In the genomic region with DNA sequence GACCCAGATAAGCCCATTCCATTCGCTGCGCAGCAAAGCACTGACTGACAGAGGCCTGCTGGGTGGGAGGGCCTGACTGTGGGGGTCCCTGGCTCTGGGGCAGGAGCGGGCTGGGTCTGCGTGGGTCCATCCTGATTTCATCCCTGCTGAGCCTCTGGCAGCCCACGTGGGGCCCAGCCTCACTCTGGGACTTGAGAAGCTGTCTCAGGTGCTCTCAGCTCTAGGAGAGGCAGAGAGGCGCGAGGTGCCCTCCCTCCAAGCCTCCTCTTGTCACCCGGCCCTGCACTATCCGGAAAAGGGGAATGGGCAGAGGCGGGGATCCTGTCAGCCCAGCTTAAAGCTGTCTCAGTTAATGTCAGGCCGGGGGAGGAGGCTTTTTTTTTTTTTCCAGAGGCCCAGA, we compare ENCODE assay signal across 8 cellular contexts. TPM values are rescaled to one million over a fixed set of nuclear protein-coding genes. Genes with fewer than 3 reads are reported as not detected.
DNase-seq lines count a peak whose midpoint lies in the region; ATAC-seq and TF ChIP-seq lines count a peak whose summit lies in the region.

No MANE protein-coding gene starts in this region.

- CTCF ChIA-PET in AG04449 (lab: Yijun Ruan, JAX): interaction anchor here (1.0 to 3.6 kb wide), 7 partner anchors 9 to 270 kb away, joined by 3 to 40 read pairs (median 5); no protein-coding TSS in a partner anchor

- H3K27me3 ChIP-seq in HUES48 (ENCODE audit: control insufficient read depth, insufficient read depth, low read length): no peaks in the 10 kb centered on the region
- H3K27me3 ChIP-seq in brain microvascular endothelial cell (replicated peaks): no peaks in the 10 kb centered on the region

- H3K4me3 ChIP-seq in AG04449 (ENCODE audit: low read depth, low read length) (peak overlapping the region; percentile 88), HUES48 (ENCODE audit: low read depth, low read length) (peak overlapping the region; percentile 84; the same call in 1 of the 2 replicates), brain microvascular endothelial cell (ENCODE audit: low read depth, low read length) (peak overlapping the region; percentile 79)

- DNase-seq in AG04449 (ENCODE audit: low read depth, low spot score): no peak
- DNase-seq in brain microvascular endothelial cell: no peak
- DNase-seq in naive B cell: no peak
- no peak for DNase-seq in NAMALWA (ENCODE audit: low spot score)
- no peak for DNase-seq in NOMO-1 treated with dmso at 0.1 percent for 144 hours (lab: John Stamatoyannopoulos, UW; ENCODE audit: unreplicated experiment)
- no peak for DNase-seq in NCI-H510A treated with DMSO at 0.1 percent for 48 hours (lab: John Stamatoyannopoulos, UW)
- DNase-seq in AG08396 (ENCODE audit: low spot score): no peak

- H3K4me1 Mint-ChIP-seq in naive B cell: peaks cover 5 to 10% (median 6%) of the 10 kb centered on the region in 3 donors

- no peak for ATAC-seq in naive B cell (ENCODE audit: low read depth in 2 of 2)

- in situ Hi-C loops in brain microvascular endothelial cell (cut with HindIII; ENCODE audit: low pct_ligation_motif_present, low sequenced_read_pairs): no loop called here

- H3K36me3 ChIP-seq in HUES48 (ENCODE audit: control insufficient read depth, insufficient read depth, low read length) (no peaks in the 10 kb centered on the region), brain microvascular endothelial cell (replicated peaks) (no peaks in the 10 kb centered on the region)

- no peak for TF ChIP-seq CTCF in AG04449 (IDR thresholded peaks at IDR 0.05; ENCODE audit: insufficient read depth, low read length, missing control alignments)
- no peak for TF ChIP-seq CTCF in brain microvascular endothelial cell (IDR thresholded peaks at IDR 0.05; ENCODE audit: low read depth, low read length, missing control alignments)

- peak overlapping the region in 7 of 8 donors; percentile 19 to 62 (median 39) for H3K4me3 Mint-ChIP-seq in naive B cell

- H3K9me3 Mint-ChIP-seq in naive B cell: no peaks in the 10 kb centered on the region

- no peaks in the 10 kb centered on the region for H3K27me3 Mint-ChIP-seq in naive B cell

- POLR2A ChIA-PET in AG04449 (lab: Yijun Ruan, JAX): interaction anchor here (1.7 to 2.3 kb wide), 2 partner anchors 9 to 268 kb away, joined by 7 to 14 read pairs; a partner anchor contains a TSS

- no peaks in the 10 kb centered on the region for H3K36me3 Mint-ChIP-seq in naive B cell

- H3K27ac ChIP-seq in HUES48 (ENCODE audit: low read depth, low read length) (no peak overlapping the region), brain microvascular endothelial cell (no peak overlapping the region)

- 0 out of 2 replicates have a peak, but pooled peaks cover 2% of the 10 kb centered on the region for H3K4me1 ChIP-seq in HUES48 (ENCODE audit: control insufficient read depth, insufficient read depth, low read length)

- H3K9me3 ChIP-seq in HUES48 (ENCODE audit: control insufficient read depth, insufficient read depth, low read length): no peaks in the 10 kb centered on the region

- no peak overlapping the region for H3K27ac Mint-ChIP-seq in naive B cell

- no peak overlapping the region for H3K9ac ChIP-seq in HUES48 (ENCODE audit: low read depth, low read length)

RNA-seq across cellular contexts. Expression of a gene that starts 0.9 kb away (rescaled TPM):
- polyA plus RNA-seq in naive B cell (ENCODE audit: low read depth in 6 of 6): under 1 TPM in 5 of 6 donors, not detected in 1; 0.18 to 0.59 (median 0.31) TPM

RNA-seq across cellular contexts. Expression of a gene that starts 9.7 kb away (rescaled TPM):
- 10 to 100 TPM in 5 of 6 donors, 1 to 10 TPM in 1; 9.4 to 20.4 (median 14.2) TPM for polyA plus RNA-seq in naive B cell (ENCODE audit: low read depth in 6 of 6)

RNA-seq across cellular contexts. Expression of a gene that starts 15.1 kb away (rescaled TPM):
- polyA plus RNA-seq in naive B cell (ENCODE audit: low read depth in 6 of 6): 100 to 1,000 TPM; 132 to 202 (median 187) TPM
